Comparison of ENCODE assay signal across 10 cellular contexts in the genomic region with DNA sequence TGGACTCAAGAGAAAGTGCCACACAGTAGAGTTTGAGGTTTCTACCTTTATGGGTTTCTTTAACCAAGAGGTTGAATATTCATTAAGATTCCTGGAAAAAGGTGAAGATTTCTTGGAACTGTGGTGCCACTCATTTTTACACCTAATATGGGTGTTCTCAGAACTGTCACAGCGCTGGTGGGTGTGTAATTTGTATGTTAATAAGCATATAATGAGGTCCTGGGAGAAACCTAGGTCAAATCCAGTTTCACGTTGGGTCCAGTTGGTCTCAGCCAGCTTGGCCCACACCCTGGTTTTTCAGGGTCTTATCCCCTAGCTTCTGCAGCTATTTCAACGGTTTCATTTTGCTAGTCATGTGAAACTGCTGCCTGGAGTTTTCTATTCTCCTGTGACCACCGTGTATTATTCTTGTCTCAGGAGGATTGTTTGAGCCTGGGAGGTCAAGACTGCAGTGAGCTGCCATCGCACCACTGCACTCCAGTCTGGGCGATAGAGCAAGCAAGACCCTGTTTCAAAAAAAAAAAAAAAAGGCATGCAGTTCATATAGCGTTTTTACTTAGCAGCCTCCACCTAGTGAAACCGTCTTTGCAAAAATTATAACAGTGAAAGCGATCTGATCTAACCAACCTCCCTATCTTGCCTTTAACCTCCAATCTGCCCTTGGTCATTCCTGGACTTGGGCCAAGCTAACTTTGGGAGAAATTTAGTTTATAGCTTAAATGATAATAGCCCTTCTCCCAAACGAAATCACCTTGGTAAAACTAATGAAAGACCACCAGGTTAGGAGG.
"Had no signal": no experiment of that assay in that cellular context is flagged by ENCODE, and none has a peak within 500 bp of the region (broad histone marks: within the 10 kb centered on the region; RNA-seq: fewer than 3 reads in every experiment).

No MANE protein-coding gene starts in this region.

- H3K36me3 ChIP-seq: left ventricle myocardium inferior had no signal

- H3K4me3 ChIP-seq: coronary artery, left ventricle myocardium inferior had no signal

- H3K27ac ChIP-seq: coronary artery, left ventricle myocardium inferior had no signal

- H3K4me1 Mint-ChIP-seq: activated naive CD4-positive, alpha-beta T cell treated with anti-CD3 and anti-CD28 coated beads, Interleukin-2, amount 50 U/mL, for 24 hours; nephron had no signal

- H3K4me1 ChIP-seq: left ventricle myocardium inferior had no signal

- H3K9me3 ChIP-seq: left ventricle myocardium inferior had no signal

- H3K27me3 Mint-ChIP-seq: activated naive CD4-positive, alpha-beta T cell treated with anti-CD3 and anti-CD28 coated beads, Interleukin-2, amount 50 U/mL, for 24 hours had no signal

- H3K27ac Mint-ChIP-seq: activated naive CD4-positive, alpha-beta T cell treated with anti-CD3 and anti-CD28 coated beads, Interleukin-2, amount 50 U/mL, for 24 hours had no signal

- H3K9me3 Mint-ChIP-seq: activated naive CD4-positive, alpha-beta T cell treated with anti-CD3 and anti-CD28 coated beads, Interleukin-2, amount 50 U/mL, for 24 hours; nephron had no signal

- H3K4me3 Mint-ChIP-seq: activated naive CD4-positive, alpha-beta T cell treated with anti-CD3 and anti-CD28 coated beads, Interleukin-2, amount 50 U/mL, for 24 hours; nephron had no signal

- DNase-seq: activated CD4-positive, alpha-beta T cell treated with anti-CD3 and anti-CD28 coated beads, Interleukin-2, amount 50 U/mL, for 1 hour; central memory CD4-positive, alpha-beta T cell; effector memory CD4-positive, alpha-beta T cell; islet precursor cell; left ventricle myocardium inferior; mesendoderm; stimulated activated CD4-positive, alpha-beta T cell treated with anti-CD3 and anti-CD28 coated beads, Interleukin-4, amount 100 ng/mL, for 1 hour had no signal

- H3K36me3 Mint-ChIP-seq: activated naive CD4-positive, alpha-beta T cell treated with anti-CD3 and anti-CD28 coated beads, Interleukin-2, amount 50 U/mL, for 24 hours had no signal
